In genomic region chr5:179874136-179874535, GRCh38 we compare ENCODE assay signal across 35 cellular contexts.
"Had no signal": no experiment of that assay in that cellular context is flagged by ENCODE, and none has a peak within 500 bp of the region (broad histone marks: within the 10 kb centered on the region; RNA-seq: fewer than 3 reads in every experiment).

No MANE protein-coding gene starts in this region.

- H3K9me3 Mint-ChIP-seq: activated CD4-positive, alpha-beta T cell treated with anti-CD3 and anti-CD28 coated beads, Interleukin-2, amount 10 ng/mL, durations not matched to agents 24 days and 14 days; activated CD8-positive, alpha-beta T cell treated with anti-CD3 and anti-CD28 coated beads for 36 hours; activated naive CD4-positive, alpha-beta T cell treated with anti-CD3 and anti-CD28 coated beads, Interleukin-2, amount 10 ng/mL, durations not matched to agents 7 days and 5 days; activated naive CD8-positive, alpha-beta T cell treated with anti-CD3 and anti-CD28 coated beads, Interleukin-2, amount 50 U/mL, for 24 hours; activated T-cell treated with anti-CD3 and anti-CD28 coated beads, Interleukin-2, amount 50 U/mL, for 4 hours; activated T-helper 1 cell treated with anti-CD3 and anti-CD28 coated beads, Interleukin-12 subunit alpha, Interleukin-12 subunit beta, Interleukin-2, Interleukin-4 antibody, amounts not matched to agents 30 ng/mL and 10 ng/mL and 1 ng/mL, durations not matched to agents 14 hours and 24 hours and 36 hours; brain; IgD-negative memory B cell had no signal

- H3K27me3 Mint-ChIP-seq: activated CD4-positive, alpha-beta T cell treated with anti-CD3 and anti-CD28 coated beads, Interleukin-2, amount 10 ng/mL, durations not matched to agents 24 days and 14 days; activated CD8-positive, alpha-beta T cell treated with anti-CD3 and anti-CD28 coated beads for 36 hours; activated naive CD4-positive, alpha-beta T cell treated with anti-CD3 and anti-CD28 coated beads, Interleukin-2, amount 10 ng/mL, durations not matched to agents 7 days and 5 days; activated naive CD8-positive, alpha-beta T cell; activated naive CD8-positive, alpha-beta T cell treated with anti-CD3 and anti-CD28 coated beads, Interleukin-2, amount 50 U/mL, for 24 hours; IgD-negative memory B cell had no signal

- ATAC-seq: activated CD8-positive, alpha-beta T cell treated with anti-CD3 and anti-CD28 coated beads for 36 hours; activated naive CD8-positive, alpha-beta T cell treated with anti-CD3 and anti-CD28 coated beads, Interleukin-2, amount 50 U/mL, for 24 hours; activated T-cell treated with anti-CD3 and anti-CD28 coated beads, Interleukin-2, amount 50 U/mL, for 4 hours; PC-3 had no signal

- H3K9me3 ChIP-seq: Peyer's patch, SJSA1 had no signal

- H3K4me3 ChIP-seq: Peyer's patch, SJSA1 had no signal

- H3K27me3 ChIP-seq: Peyer's patch, SJSA1 had no signal

- H3K27ac ChIP-seq: Peyer's patch, SJSA1, WERI-Rb-1 had no signal

- H3K27ac Mint-ChIP-seq: activated CD4-positive, alpha-beta T cell treated with anti-CD3 and anti-CD28 coated beads, Interleukin-2, amount 10 ng/mL, durations not matched to agents 24 days and 14 days; activated CD8-positive, alpha-beta T cell treated with anti-CD3 and anti-CD28 coated beads for 36 hours; activated naive CD4-positive, alpha-beta T cell treated with anti-CD3 and anti-CD28 coated beads, Interleukin-2, amount 10 ng/mL, durations not matched to agents 7 days and 5 days; activated naive CD8-positive, alpha-beta T cell; activated naive CD8-positive, alpha-beta T cell treated with anti-CD3 and anti-CD28 coated beads, Interleukin-2, amount 50 U/mL, for 24 hours; activated T-helper 1 cell treated with anti-CD3 and anti-CD28 coated beads, Interleukin-12 subunit alpha, Interleukin-12 subunit beta, Interleukin-2, Interleukin-4 antibody, amounts not matched to agents 30 ng/mL and 10 ng/mL and 1 ng/mL, durations not matched to agents 14 hours and 24 hours and 36 hours; brain had no signal

- DNase-seq: activated CD4-positive, alpha-beta T cell treated with anti-CD3 and anti-CD28 coated beads for 1 hour; activated CD4-positive, alpha-beta T cell treated with anti-CD3 and anti-CD28 coated beads, Interleukin-2, amount 10 ng/mL, durations not matched to agents 24 days and 14 days; activated CD4-positive, alpha-beta T cell treated with anti-CD3 and anti-CD28 coated beads, Interleukin-2, amount 50 U/mL, for 4 hours; activated CD4-positive, CD25-positive, alpha-beta regulatory T cell; activated CD8-positive, alpha-beta T cell treated with anti-CD3 and anti-CD28 coated beads for 36 hours; activated effector memory CD4-positive, alpha-beta T cell treated with Interleukin-2 at 50 U/mL for 16 hours; activated naive CD4-positive, alpha-beta T cell treated with anti-CD3 and anti-CD28 coated beads, Interleukin-2, amount 10 ng/mL, durations not matched to agents 7 days and 5 days; activated naive CD8-positive, alpha-beta T cell treated with anti-CD3 and anti-CD28 coated beads, Interleukin-2, amount 50 U/mL, for 24 hours; activated T-cell treated with anti-CD3 and anti-CD28 coated beads, Interleukin-2, amount 50 U/mL, for 4 hours; anterior cingulate cortex; caudate nucleus; Karpas-422; KBM-7; NCI-H1105 treated with DMSO at 0.1 percent for 48 hours; NCI-H1436; NCI-H1694; NCI-H1930; NCI-H2081 treated with DMSO at 0.1 percent for 48 hours; NCI-H345; NCI-H510A; NCI-H526; NCI-H748 treated with DMSO at 0.1 percent for 48 hours; NK-92 treated with Interleukin-12 subunit alpha and Interleukin-12 subunit beta, amount 100 ng/mL, for 24 hours; PC-3; RPMI8226; SHP77 treated with DMSO at 0.1 percent for 48 hours; SW 1271; T1000; WERI-Rb-1 had no signal

- H3K4me3 Mint-ChIP-seq: activated CD4-positive, alpha-beta T cell treated with anti-CD3 and anti-CD28 coated beads, Interleukin-2, amount 10 ng/mL, durations not matched to agents 24 days and 14 days; activated CD8-positive, alpha-beta T cell treated with anti-CD3 and anti-CD28 coated beads for 36 hours; activated naive CD4-positive, alpha-beta T cell treated with anti-CD3 and anti-CD28 coated beads, Interleukin-2, amount 10 ng/mL, durations not matched to agents 7 days and 5 days; activated naive CD8-positive, alpha-beta T cell; activated naive CD8-positive, alpha-beta T cell treated with anti-CD3 and anti-CD28 coated beads, Interleukin-2, amount 50 U/mL, for 24 hours; activated T-cell treated with anti-CD3 and anti-CD28 coated beads, Interleukin-2, amount 50 U/mL, for 4 hours; activated T-helper 1 cell treated with anti-CD3 and anti-CD28 coated beads, Interleukin-12 subunit alpha, Interleukin-12 subunit beta, Interleukin-2, Interleukin-4 antibody, amounts not matched to agents 30 ng/mL and 10 ng/mL and 1 ng/mL, durations not matched to agents 14 hours and 24 hours and 36 hours; brain; IgD-negative memory B cell had no signal

- H3K4me1 ChIP-seq: Peyer's patch had no signal

- H3K4me1 Mint-ChIP-seq: activated CD4-positive, alpha-beta T cell treated with anti-CD3 and anti-CD28 coated beads, Interleukin-2, amount 10 ng/mL, durations not matched to agents 24 days and 14 days; activated naive CD4-positive, alpha-beta T cell treated with anti-CD3 and anti-CD28 coated beads, Interleukin-2, amount 10 ng/mL, durations not matched to agents 7 days and 5 days; activated naive CD8-positive, alpha-beta T cell treated with anti-CD3 and anti-CD28 coated beads, Interleukin-2, amount 50 U/mL, for 24 hours; brain had no signal
